In genomic region chr4:16202598-16202997, GRCh38 we compare ENCODE assay signal across 19 cellular contexts. TPM values are rescaled to one million over a fixed set of nuclear protein-coding genes. Genes with fewer than 3 reads are reported as not detected.
DNase-seq lines count a peak whose midpoint lies in the region; ATAC-seq and TF ChIP-seq lines count a peak whose summit lies in the region.
"Had no signal": no experiment of that assay in that cellular context is flagged by ENCODE, and none has a peak within 500 bp of the region (broad histone marks: within the 10 kb centered on the region; RNA-seq: fewer than 3 reads in every experiment).

No MANE protein-coding gene starts in this region.

- H3K27me3 Mint-ChIP-seq in activated T-cell treated with anti-CD3 and anti-CD28 coated beads, Interleukin-2, amount 50 U/mL, for 72 hours (ENCODE audit: low read depth) = no peaks in the 10 kb centered on the region
- H3K27me3 Mint-ChIP-seq: CD4-positive, CD25-positive, alpha-beta regulatory T cell; CD8-positive, alpha-beta memory T cell had no signal

- H3K36me3 Mint-ChIP-seq in activated T-cell treated with anti-CD3 and anti-CD28 coated beads, Interleukin-2, amount 50 U/mL, for 72 hours (ENCODE audit: insufficient read depth in 2 of 2) = peaks cover 5 to 8% of the 10 kb centered on the region in 2 donors

- no peak overlapping the region for H2BK120ac ChIP-seq in mesendoderm (ENCODE audit: low read depth, low read length)

- H3K4ac ChIP-seq in mesendoderm (ENCODE audit: low read depth, low read length) = no peak overlapping the region

- H3K36me3 ChIP-seq in mesendoderm (ENCODE audit: control insufficient read depth, insufficient read depth, low read length) (no peaks in the 10 kb centered on the region), gastrocnemius medialis (no peaks in the 10 kb centered on the region)
- H3K36me3 ChIP-seq: BE2C had no signal

- peaks cover 5% of the 10 kb centered on the region for H3K4me1 ChIP-seq in mesendoderm (ENCODE audit: control insufficient read depth, low read depth, low read length)
- peaks cover 35 to 40% of the 10 kb centered on the region in 2 donors for H3K4me1 ChIP-seq in gastrocnemius medialis

- H4K5ac ChIP-seq in mesendoderm (ENCODE audit: low read length) = no peak overlapping the region

- TF ChIP-seq POLR2A in gastrocnemius medialis (IDR thresholded peaks at IDR 0.05) = no peak

- H3K27me3 ChIP-seq in mesendoderm (ENCODE audit: insufficient read depth, low read length, poor library complexity) (no peaks in the 10 kb centered on the region), gastrocnemius medialis (no peaks in the 10 kb centered on the region)
- H3K27me3 ChIP-seq: BE2C had no signal

- H3K27ac ChIP-seq in mesendoderm (ENCODE audit: low read depth, low read length) (no peak overlapping the region), gastrocnemius medialis (no peak overlapping the region)

- no peak overlapping the region for H2AK5ac ChIP-seq in mesendoderm (ENCODE audit: low read length)

- WGBS in mesendoderm (ENCODE audit: extremely low coverage, insufficient coverage, low lambda C conversion rate) = no CpG with 5 or more reads among the region's 2 CpGs

- H3K27ac Mint-ChIP-seq in activated T-cell treated with anti-CD3 and anti-CD28 coated beads, Interleukin-2, amount 50 U/mL, for 72 hours = peak overlapping the region; percentile 43
- H3K27ac Mint-ChIP-seq: CD4-positive, CD25-positive, alpha-beta regulatory T cell; H9 had no signal

- in situ Hi-C loops in gastrocnemius medialis (cut with MboI; ENCODE audit: low sequenced_read_pairs in 4 of 4) = loop anchor here in 1 of 4 donors (25.0 kb wide), 2 partner anchors 415 to 1190 kb away; partner anchors contain the start of genes CD38 and CPEB2

- peaks cover 1% of the 10 kb centered on the region for H3K79me1 ChIP-seq in mesendoderm (ENCODE audit: low read length)

- TF ChIP-seq CTCF in fibroblast of mammary gland (conservative IDR thresholded peaks at IDR 0.05; ENCODE audit: control insufficient read depth, insufficient read depth, low read depth, low read length) = no peak
- TF ChIP-seq CTCF in gastrocnemius medialis (IDR thresholded peaks at IDR 0.05 in 4 of 5, conservative IDR thresholded peaks at IDR 0.05 in 1 of 5) = no peak

- H3K9ac ChIP-seq in mesendoderm (ENCODE audit: low read length) = no peak overlapping the region

- peak in 1 of 2 donors; percentile 61 for ATAC-seq in activated T-cell treated with anti-CD3 and anti-CD28 coated beads, Interleukin-2, amount 50 U/mL, for 72 hours (replicated peaks in 1 of 2)
- ATAC-seq in gastrocnemius medialis = no peak
- ATAC-seq: GM12878 had no signal

- H3K79me2 ChIP-seq in mesendoderm (ENCODE audit: control insufficient read depth, insufficient read depth, low read length) = no peaks in the 10 kb centered on the region

- peak overlapping the region in 1 of 2 donors; percentile 35 for H3K4me3 Mint-ChIP-seq in activated T-cell treated with anti-CD3 and anti-CD28 coated beads, Interleukin-2, amount 50 U/mL, for 72 hours
- H3K4me3 Mint-ChIP-seq: CD4-positive, CD25-positive, alpha-beta regulatory T cell; CD8-positive, alpha-beta memory T cell; H9 had no signal

- H3K4me3 ChIP-seq in fibroblast of mammary gland (ENCODE audit: control insufficient read depth, low read depth, low read length) (no peak overlapping the region), mesendoderm (ENCODE audit: low read length) (no peak overlapping the region), gastrocnemius medialis (no peak overlapping the region)
- H3K4me3 ChIP-seq: GM12878 had no signal

- no peak overlapping the region for H2BK15ac ChIP-seq in mesendoderm (replicated peaks; ENCODE audit: low read depth)

- H3K56ac ChIP-seq in mesendoderm (ENCODE audit: low read length) = no peak overlapping the region

- H3K23ac ChIP-seq in mesendoderm (ENCODE audit: low read length) = no peak overlapping the region

- H3K4me1 Mint-ChIP-seq in activated T-cell treated with anti-CD3 and anti-CD28 coated beads, Interleukin-2, amount 50 U/mL, for 72 hours (ENCODE audit: low read depth) = peaks cover 43% of the 10 kb centered on the region

- no peak overlapping the region for H2BK5ac ChIP-seq in mesendoderm (ENCODE audit: low read length)

- intact Hi-C loops in gastrocnemius medialis (cut with DNase I; ENCODE audit: low total_unique reads) = no loop called here

- no peak overlapping the region for H3K18ac ChIP-seq in mesendoderm (ENCODE audit: low read length)

- H4K8ac ChIP-seq in mesendoderm (ENCODE audit: low read depth, low read length) = no peak overlapping the region

- no peak for DNase-seq in activated T-cell treated with anti-CD3 and anti-CD28 coated beads, Interleukin-2, amount 50 U/mL, for 72 hours
- DNase-seq in activated T-cell treated with anti-CD3 and anti-CD28 coated beads for 4 hours (no peak), astrocyte of the hippocampus (ENCODE audit: low read depth, low spot score) (peak; percentile 10), fibroblast of mammary gland (ENCODE audit: low read depth) (peak; percentile 53), mesendoderm (no peak), gastrocnemius medialis (no peak)
- no peak for DNase-seq in stimulated activated CD4-positive, alpha-beta T cell treated with anti-CD3 and anti-CD28 coated beads, Interleukin-4, amount 100 ng/mL, for 1 hour
- DNase-seq: ACHN; BE2C; C1 segment of cervical spinal cord; CD4-positive, CD25-positive, alpha-beta regulatory T cell; CD8-positive, alpha-beta memory T cell; COR-L47; DMS 273 treated with DMSO at 0.1 percent for 48 hours; DMS53; DND-41; EL; H9 had no signal

- H3K9me3 Mint-ChIP-seq in activated T-cell treated with anti-CD3 and anti-CD28 coated beads, Interleukin-2, amount 50 U/mL, for 72 hours = no peaks in the 10 kb centered on the region
- H3K9me3 Mint-ChIP-seq: CD4-positive, CD25-positive, alpha-beta regulatory T cell; CD8-positive, alpha-beta memory T cell; H9 had no signal

- no peaks in the 10 kb centered on the region for H3K9me3 ChIP-seq in gastrocnemius medialis
- H3K9me3 ChIP-seq: BE2C had no signal

- no peak overlapping the region for H3K4me2 ChIP-seq in mesendoderm (ENCODE audit: low read length)

RNA-seq across cellular contexts. Expression of gene TAPT1, which starts 23.7 kb away (rescaled TPM):
- total RNA-seq in activated T-cell treated with anti-CD3 and anti-CD28 coated beads, Interleukin-2, amount 50 U/mL, for 72 hours = 10 to 100 TPM; 58.6 to 65.3 TPM
- 4.5 TPM for polyA plus RNA-seq in mesendoderm (2013, experiment 1 of 2)
- polyA plus RNA-seq in mesendoderm (2013, experiment 2 of 2) = 4.7 TPM
- total RNA-seq in gastrocnemius medialis = 10 to 100 TPM; 29.5 to 44.1 (median 40.8) TPM

Comparison
In these comparisons a context has a peak if more than half of its experiments do, and no peak if none do; other contexts are left out.
1. DNase-seq: peak in astrocyte of the hippocampus (single experiment) and fibroblast of mammary gland (single experiment); none in activated T-cell treated with anti-CD3 and anti-CD28 coated beads, Interleukin-2, amount 50 U/mL, for 72 hours (0 of 2), activated T-cell treated with anti-CD3 and anti-CD28 coated beads for 4 hours (single experiment), mesendoderm (single experiment), gastrocnemius medialis (0 of 2) and stimulated activated CD4-positive, alpha-beta T cell treated with anti-CD3 and anti-CD28 coated beads, Interleukin-4, amount 100 ng/mL, for 1 hour (single experiment).